14 cellular contexts compared by ENCODE assay signal in the genomic region with DNA sequence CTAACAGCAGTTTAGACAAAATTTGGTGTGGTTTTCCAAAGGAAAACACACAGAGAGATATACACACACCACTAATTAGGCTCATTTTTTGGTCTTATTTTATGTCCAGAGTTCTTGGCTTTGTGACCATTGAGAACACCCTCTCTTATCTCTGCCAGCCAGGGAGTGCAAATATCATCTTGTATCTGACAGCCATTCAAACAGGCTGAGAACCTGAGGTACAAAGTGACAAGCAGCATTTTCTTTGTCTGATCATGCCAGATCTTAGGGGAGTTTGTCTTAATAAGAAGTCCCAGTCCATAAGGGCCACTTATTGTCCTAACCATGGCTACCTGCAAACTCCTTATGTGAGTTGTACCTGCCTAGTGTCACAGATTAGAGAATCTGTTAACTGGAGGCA.
"Had no signal": no experiment of that assay in that cellular context is flagged by ENCODE, and none has a peak within 500 bp of the region (broad histone marks: within the 10 kb centered on the region; RNA-seq: fewer than 3 reads in every experiment).

No MANE protein-coding gene starts in this region.

- H3K27me3 ChIP-seq: dorsolateral prefrontal cortex, foreskin keratinocyte, hepatocyte, ovary, stomach had no signal

- DNase-seq: cortex of kidney; dorsolateral prefrontal cortex; effector memory CD4-positive, alpha-beta T cell; foreskin keratinocyte; naive thymus-derived CD4-positive, alpha-beta T cell; nephron progenitor cell; ovary; right cardiac atrium; small intestine; stimulated activated CD4-positive, alpha-beta T cell treated with anti-CD3 and anti-CD28 coated beads, Interleukin-12 subunit alpha, Interleukin-12 subunit beta, amount 100 ng/mL, for 4 hours; stimulated activated naive CD4-positive, alpha-beta T cell; stomach had no signal

- H3K27ac ChIP-seq: dorsolateral prefrontal cortex, foreskin keratinocyte, hepatocyte, ovary, stomach had no signal

- H3K79me2 ChIP-seq: hepatocyte had no signal

- H3K36me3 ChIP-seq: ovary, stomach had no signal

- FAIRE-seq: small intestine, urothelium cell line had no signal

- H3K4me2 ChIP-seq: hepatocyte had no signal

- H3K9me3 ChIP-seq: ovary, stomach had no signal

- H3K4me3 ChIP-seq: dorsolateral prefrontal cortex, hepatocyte, ovary, stomach had no signal

- H2AFZ ChIP-seq: hepatocyte had no signal

- H3K4me1 ChIP-seq: foreskin keratinocyte had no signal

- ATAC-seq: foreskin keratinocyte; naive thymus-derived CD4-positive, alpha-beta T cell; right cardiac atrium had no signal
